Comparison of ENCODE assay signal across 11 cellular contexts in genomic region chr3:49406571-49407565, GRCh38. TPM values are rescaled to one million over a fixed set of nuclear protein-coding genes. Genes with fewer than 3 reads are reported as not detected.
DNase-seq lines count a peak whose midpoint lies in the region; ATAC-seq and TF ChIP-seq lines count a peak whose summit lies in the region.
"Had no signal": no experiment of that assay in that cellular context is flagged by ENCODE, and none has a peak within 500 bp of the region (broad histone marks: within the 10 kb centered on the region; RNA-seq: fewer than 3 reads in every experiment).

No MANE protein-coding gene starts in this region.

- 47 to 53% (median 51%) methylated on average over 16 to 17 of the region's 17 CpGs for WGBS in adrenal gland, 4 donors
- WGBS in transverse colon (ENCODE audit: low coverage in 1 of 2), 2 donors, result 49 to 58% methylated on average over 9 to 17 of the region's 17 CpGs

- peak overlapping the region; percentile 57 to 63 for H3K4me3 Mint-ChIP-seq in activated T-cell treated with anti-CD3 and anti-CD28 coated beads, Interleukin-2, amount 50 U/mL, for 72 hours
- no peak overlapping the region for H3K4me3 Mint-ChIP-seq in memory B cell

- H3K27me3 ChIP-seq in adrenal gland, result no peaks in the 10 kb centered on the region
- H3K27me3 ChIP-seq in transverse colon, result no peaks in the 10 kb centered on the region
- H3K27me3 ChIP-seq: right lobe of liver had no signal

- intact Hi-C loops in adrenal gland (cut with DNase I), result loop anchor here (5.0 to 10.0 kb wide), 2 partner anchors 45 to 52 kb away; partner anchors contain the start of gene GPX1 (in 1 of the 2)
- intact Hi-C loops in transverse colon (cut with DNase I; ENCODE audit: low total_unique reads), result no loop called here

- TF ChIP-seq CTCF in adrenal gland (IDR thresholded peaks at IDR 0.05) (no peak), transverse colon (IDR thresholded peaks at IDR 0.05) (no peak)

- H3K27ac ChIP-seq in adrenal gland (peak overlapping the region; percentile 21 to 48 (median 28)), transverse colon (peak overlapping the region; percentile 48 to 66 (median 62))
- H3K27ac ChIP-seq: right lobe of liver had no signal

- H3K9me3 ChIP-seq in adrenal gland (replicated peaks in 1 of 3) (no peaks in the 10 kb centered on the region), transverse colon (no peaks in the 10 kb centered on the region)
- H3K9me3 ChIP-seq: right lobe of liver had no signal

- no peaks in the 10 kb centered on the region for H3K27me3 Mint-ChIP-seq in activated T-cell treated with anti-CD3 and anti-CD28 coated beads, Interleukin-2, amount 50 U/mL, for 72 hours (ENCODE audit: low read depth)
- H3K27me3 Mint-ChIP-seq in memory B cell, result no peaks in the 10 kb centered on the region

- no peak for TF ChIP-seq POLR2A in adrenal gland (IDR thresholded peaks at IDR 0.05)
- no peak for TF ChIP-seq POLR2A in transverse colon (IDR thresholded peaks at IDR 0.05)

- peaks cover 2 to 24% of the 10 kb centered on the region in 2 donors for H3K36me3 Mint-ChIP-seq in activated T-cell treated with anti-CD3 and anti-CD28 coated beads, Interleukin-2, amount 50 U/mL, for 72 hours (ENCODE audit: insufficient read depth in 2 of 2)
- H3K36me3 Mint-ChIP-seq in memory B cell, result peaks cover 9% of the 10 kb centered on the region

- H3K27ac Mint-ChIP-seq in activated T-cell treated with anti-CD3 and anti-CD28 coated beads, Interleukin-2, amount 50 U/mL, for 72 hours, result peak overlapping the region; percentile 91
- peak overlapping the region; percentile 86 for H3K27ac Mint-ChIP-seq in memory B cell

- DNase-seq in activated T-cell treated with anti-CD3 and anti-CD28 coated beads, Interleukin-2, amount 50 U/mL, for 72 hours, result no peak
- DNase-seq in activated T-cell treated with anti-CD3 and anti-CD28 coated beads for 4 hours, result no peak
- DNase-seq in adrenal gland, result no peak
- no peak for DNase-seq in memory B cell (ENCODE audit: low spot score in 2 of 2)
- no peak for DNase-seq in transverse colon
- no peak for DNase-seq in DMS 273 treated with DMSO at 0.1 percent for 48 hours (lab: John Stamatoyannopoulos, UW)
- no peak for DNase-seq in pons (ENCODE audit: low spot score)
- DNase-seq: activated naive CD4-positive, alpha-beta T cell; NCI-H69 had no signal

- no peak overlapping the region for H3K4me3 ChIP-seq in adrenal gland
- no peak overlapping the region for H3K4me3 ChIP-seq in transverse colon
- H3K4me3 ChIP-seq: right lobe of liver had no signal

- no peaks in the 10 kb centered on the region for H3K36me3 ChIP-seq in adrenal gland (replicated peaks in 1 of 2)
- peaks cover 0 to 6% (median 0%) of the 10 kb centered on the region in 4 donors for H3K36me3 ChIP-seq in transverse colon
- H3K36me3 ChIP-seq: right lobe of liver had no signal

- H3K4me1 Mint-ChIP-seq in activated T-cell treated with anti-CD3 and anti-CD28 coated beads, Interleukin-2, amount 50 U/mL, for 72 hours (ENCODE audit: low read depth), result peaks cover 56% of the 10 kb centered on the region
- H3K4me1 Mint-ChIP-seq in memory B cell, result peaks cover 34% of the 10 kb centered on the region

- in situ Hi-C loops in transverse colon (cut with MboI; ENCODE audit: low pct_ligation_motif_present in 1 of 4, low pct_unique_long_range_greater_than_20kb in 1 of 4, low sequenced_read_pairs in 3 of 4), result no loop called here

- no peak for TF ChIP-seq EP300 in transverse colon (IDR thresholded peaks at IDR 0.05; ENCODE audit: low read depth)

- no peak for ATAC-seq in activated T-cell treated with anti-CD3 and anti-CD28 coated beads, Interleukin-2, amount 50 U/mL, for 72 hours (replicated peaks in 1 of 2)
- ATAC-seq in memory B cell (ENCODE audit: low read depth) (no peak), HG03135 (IDR thresholded peaks at IDR 0.05; ENCODE audit: unreplicated experiment) (no peak)
- ATAC-seq: right lobe of liver had no signal

- H3K9me3 Mint-ChIP-seq in activated T-cell treated with anti-CD3 and anti-CD28 coated beads, Interleukin-2, amount 50 U/mL, for 72 hours, result no peaks in the 10 kb centered on the region
- no peaks in the 10 kb centered on the region for H3K9me3 Mint-ChIP-seq in memory B cell

- peaks cover 24 to 55% of the 10 kb centered on the region in 2 donors for H3K4me1 ChIP-seq in adrenal gland (replicated peaks in 1 of 2)
- peaks cover 29 to 84% (median 45%) of the 10 kb centered on the region in 4 donors for H3K4me1 ChIP-seq in transverse colon

RNA-seq across cellular contexts. Expression of gene RHOA, which starts 4.9 kb away (rescaled TPM):
- total RNA-seq in activated T-cell treated with anti-CD3 and anti-CD28 coated beads, Interleukin-2, amount 50 U/mL, for 72 hours, result 100 to 1,000 TPM; 458 to 468 TPM
- total RNA-seq in adrenal gland (100 to 1,000 TPM; 357 to 913 (median 482) TPM), transverse colon (100 to 1,000 TPM; 302 to 526 (median 401) TPM)
- 100 to 1,000 TPM; 185 to 796 (median 189) TPM for polyA plus RNA-seq in adrenal gland

RNA-seq across cellular contexts. Expression of gene TCTA, which starts 5.4 kb away (rescaled TPM):
- total RNA-seq in activated T-cell treated with anti-CD3 and anti-CD28 coated beads, Interleukin-2, amount 50 U/mL, for 72 hours, result 10 to 100 TPM; 22.0 to 23.4 TPM
- total RNA-seq in adrenal gland (10 to 100 TPM; 31.7 to 83.3 (median 46.0) TPM), transverse colon (10 to 100 TPM in 3 of 4 donors, 1 to 10 TPM in 1; 7.8 to 59.8 (median 38.6) TPM)
- 100 to 1,000 TPM in 1 of 3 donors, 10 to 100 TPM in 2; 26.9 to 116 (median 33.7) TPM for polyA plus RNA-seq in adrenal gland

RNA-seq across cellular contexts. Expression of gene AMT, which starts 15.4 kb away (rescaled TPM):
- 1 to 10 TPM; 7.4 to 7.5 TPM for total RNA-seq in activated T-cell treated with anti-CD3 and anti-CD28 coated beads, Interleukin-2, amount 50 U/mL, for 72 hours
- 10 to 100 TPM in 7 of 8 donors, 1 to 10 TPM in 1; 5.6 to 33.0 (median 19.9) TPM for total RNA-seq in adrenal gland
- 10 to 100 TPM; 18.9 to 55.8 (median 22.9) TPM for polyA plus RNA-seq in adrenal gland
- total RNA-seq in transverse colon, result 10 to 100 TPM; 13.5 to 58.3 (median 20.3) TPM

RNA-seq across cellular contexts. Expression of gene NICN1, which starts 22.3 kb away (rescaled TPM):
- total RNA-seq in activated T-cell treated with anti-CD3 and anti-CD28 coated beads, Interleukin-2, amount 50 U/mL, for 72 hours, result 10 to 100 TPM; 15.3 to 18.4 TPM
- 10 to 100 TPM; 11.6 to 58.6 (median 20.0) TPM for total RNA-seq in adrenal gland
- 1 to 10 TPM; 8.8 to 9.9 (median 9.2) TPM for polyA plus RNA-seq in adrenal gland
- total RNA-seq in transverse colon, result 1 to 10 TPM in 3 of 4 donors, not detected in 1; 2.6 to 7.5 (median 5.7) TPM

RNA-seq across cellular contexts. Expression of gene GPX1, which starts 48.7 kb away (rescaled TPM):
- total RNA-seq in activated T-cell treated with anti-CD3 and anti-CD28 coated beads, Interleukin-2, amount 50 U/mL, for 72 hours, result 100 to 1,000 TPM; 112 to 124 TPM
- total RNA-seq in adrenal gland (1,000 to 10,000 TPM in 2 of 8 donors, 100 to 1,000 TPM in 6; 429 to 1,200 (median 517) TPM), transverse colon (100 to 1,000 TPM; 155 to 485 (median 274) TPM)
- 100 to 1,000 TPM in 2 of 3 donors, 10 to 100 TPM in 1; 60.3 to 942 (median 567) TPM for polyA plus RNA-seq in adrenal gland
